Comparison of ENCODE assay signal across 9 cellular contexts in genomic region chr6:166751051-166751595, GRCh38.
DNase-seq lines count a peak whose midpoint lies in the region; ATAC-seq and TF ChIP-seq lines count a peak whose summit lies in the region.
"Had no signal": no experiment of that assay in that cellular context is flagged by ENCODE, and none has a peak within 500 bp of the region (broad histone marks: within the 10 kb centered on the region; RNA-seq: fewer than 3 reads in every experiment).

No MANE protein-coding gene starts in this region.

- peaks cover 35% of the 10 kb centered on the region for H3K27me3 Mint-ChIP-seq in nephron (ENCODE audit: low read depth)
- no peaks in the 10 kb centered on the region for H3K27me3 Mint-ChIP-seq in activated CD4-positive, alpha-beta memory T cell treated with anti-CD3 and anti-CD28 coated beads for 36 hours

- H3K4me3 Mint-ChIP-seq in nephron, result no peak overlapping the region
- no peak overlapping the region for H3K4me3 Mint-ChIP-seq in activated CD4-positive, alpha-beta memory T cell treated with anti-CD3 and anti-CD28 coated beads for 36 hours

- H3K9me3 Mint-ChIP-seq in nephron, result no peaks in the 10 kb centered on the region
- H3K9me3 Mint-ChIP-seq in activated CD4-positive, alpha-beta memory T cell treated with anti-CD3 and anti-CD28 coated beads for 36 hours, result no peaks in the 10 kb centered on the region

- POLR2A ChIA-PET in activated CD4-positive, alpha-beta memory T cell treated with anti-CD3 and anti-CD28 coated beads for 36 hours (lab: Charles Lee), result no interaction called here

- H3K4me1 Mint-ChIP-seq in nephron, result peaks cover 17% of the 10 kb centered on the region
- H3K4me1 Mint-ChIP-seq in activated CD4-positive, alpha-beta memory T cell treated with anti-CD3 and anti-CD28 coated beads for 36 hours (ENCODE audit: low read depth), result no peaks in the 10 kb centered on the region

- DNase-seq in NCI-H524 treated with DMSO at 0.1 percent for 48 hours (lab: John Stamatoyannopoulos, UW) (peak; percentile 86), GM03348 (ENCODE audit: low spot score) (no peak), SIG-M5 treated with dmso at 0.1 percent for 504 hours (lab: John Stamatoyannopoulos, UW; ENCODE audit: unreplicated experiment) (no peak)
- DNase-seq in activated naive CD4-positive, alpha-beta T cell treated with anti-CD3 and anti-CD28 coated beads, Interleukin-2, amount 50 U/mL, for 16 hours, result no peak
- DNase-seq in activated CD4-positive, alpha-beta memory T cell treated with anti-CD3 and anti-CD28 coated beads for 36 hours, result no peak
- DNase-seq: IMR-90 had no signal

- ATAC-seq in GM18868 (IDR thresholded peaks at IDR 0.05; ENCODE audit: unreplicated experiment), result peak; percentile 86
- ATAC-seq in HG02759 (IDR thresholded peaks at IDR 0.05; ENCODE audit: unreplicated experiment), result peak; percentile 93

- CTCF ChIA-PET in activated CD4-positive, alpha-beta memory T cell treated with anti-CD3 and anti-CD28 coated beads for 36 hours (lab: Charles Lee), result interaction anchor here (1.4 kb wide), 1 partner anchor 24 kb away, joined by 5 read pairs; no protein-coding TSS in a partner anchor

- intact Hi-C loops in activated CD4-positive, alpha-beta memory T cell treated with anti-CD3 and anti-CD28 coated beads for 36 hours (cut with micrococcal nuclease), result no loop called here

- H3K36me3 Mint-ChIP-seq in nephron (ENCODE audit: low read depth), result no peaks in the 10 kb centered on the region
- no peaks in the 10 kb centered on the region for H3K36me3 Mint-ChIP-seq in activated CD4-positive, alpha-beta memory T cell treated with anti-CD3 and anti-CD28 coated beads for 36 hours

- TF ChIP-seq CTCF in nephron (IDR thresholded peaks at IDR 0.05; ENCODE audit: unreplicated experiment in 3 of 3), result no peak

- peak overlapping the region in 2 of 3 experiments; percentile 24 to 29 for H3K27ac Mint-ChIP-seq in nephron
- no peak overlapping the region for H3K27ac Mint-ChIP-seq in activated CD4-positive, alpha-beta memory T cell treated with anti-CD3 and anti-CD28 coated beads for 36 hours
